In genomic region chr10:13018171-13018570, GRCh38 we compare ENCODE assay signal across 18 cellular contexts. TPM values are rescaled to one million over a fixed set of nuclear protein-coding genes. Genes with fewer than 3 reads are reported as not detected.
DNase-seq lines count a peak whose midpoint lies in the region; ATAC-seq and TF ChIP-seq lines count a peak whose summit lies in the region.
"Had no signal": no experiment of that assay in that cellular context is flagged by ENCODE, and none has a peak within 500 bp of the region (broad histone marks: within the 10 kb centered on the region; RNA-seq: fewer than 3 reads in every experiment).

No MANE protein-coding gene starts in this region.

- H3K4me3 ChIP-seq in mammary epithelial cell (replicated peaks in 1 of 3; ENCODE audit: insufficient read depth in 1 of 3, low read depth in 2 of 3, low read length in 3 of 3) (no peak overlapping the region), choroid plexus epithelial cell (ENCODE audit: low read depth, low read length) (no peak overlapping the region)
- H3K4me3 ChIP-seq: GM12878, Peyer's patch had no signal

- H3K79me2 ChIP-seq in mammary epithelial cell (ENCODE audit: insufficient read depth, low read length): no peaks in the 10 kb centered on the region

- H2AFZ ChIP-seq in mammary epithelial cell (ENCODE audit: low read depth, low read length): no peak overlapping the region

- H3K4me1 Mint-ChIP-seq in MCF 10A (ENCODE audit: insufficient read depth, unreplicated experiment) (no peaks in the 10 kb centered on the region), T-helper 17 cell (no peaks in the 10 kb centered on the region)

- H3K36me3 Mint-ChIP-seq in MCF 10A (ENCODE audit: insufficient read depth, unreplicated experiment) (no peaks in the 10 kb centered on the region), T-helper 17 cell (ENCODE audit: low read depth) (no peaks in the 10 kb centered on the region)

- H3K27ac Mint-ChIP-seq in MCF 10A (ENCODE audit: low read depth, unreplicated experiment) (no peak overlapping the region), T-helper 17 cell (no peak overlapping the region)
- H3K27ac Mint-ChIP-seq: H9 had no signal

- H3K9me3 ChIP-seq in mammary epithelial cell (replicated peaks; ENCODE audit: insufficient read depth, low read length) (no peaks in the 10 kb centered on the region), T-helper 17 cell (ENCODE audit: control insufficient read depth, low read length, poor library complexity, severe bottlenecking) (no peaks in the 10 kb centered on the region)

- H3K36me3 ChIP-seq in mammary epithelial cell (ENCODE audit: insufficient read depth, low read length): no peaks in the 10 kb centered on the region
- H3K36me3 ChIP-seq: Peyer's patch had no signal

- in situ Hi-C loops in mammary epithelial cell (cut with MboI; ENCODE audit: low sequenced_read_pairs in 2 of 2): no loop called here

- intact Hi-C loops in mammary epithelial cell (cut with micrococcal nuclease) (no loop called here), MCF 10A (cut with micrococcal nuclease) (no loop called here)

- H3K4me2 ChIP-seq in mammary epithelial cell (ENCODE audit: insufficient read depth, low read depth, low read length): no peak overlapping the region

- no peak overlapping the region for H3K27ac ChIP-seq in mammary epithelial cell (ENCODE audit: insufficient read depth, low read depth, low read length)
- H3K27ac ChIP-seq: 22Rv1, C4-2B, Peyer's patch had no signal

- 58% methylated on average over 3 of the region's 3 CpGs for WGBS in mammary epithelial cell (ENCODE audit: low coverage, missing lambda C conversion rate)

- peaks cover 17% of the 10 kb centered on the region for H3K27me3 Mint-ChIP-seq in MCF 10A (ENCODE audit: insufficient read depth, unreplicated experiment)
- peaks cover 34% of the 10 kb centered on the region for H3K27me3 Mint-ChIP-seq in T-helper 17 cell

- no peak for TF ChIP-seq CTCF in mammary epithelial cell (conservative IDR thresholded peaks at IDR 0.05 in 1 of 2, IDR thresholded peaks at IDR 0.05 in 1 of 2; ENCODE audit: extremely low read depth in 1 of 2, insufficient read depth in 1 of 2, low read depth in 1 of 2, low read length in 2 of 2)
- no peak for TF ChIP-seq CTCF in MCF 10A (IDR thresholded peaks at IDR 0.05; ENCODE audit: unreplicated experiment)
- no peak for TF ChIP-seq CTCF in choroid plexus epithelial cell (conservative IDR thresholded peaks at IDR 0.05; ENCODE audit: low read depth, low read length)

- no TSS peak for BruUV-seq in mammary epithelial cell (replicated peaks; lab: Mats Ljungman, UMichigan)
- no TSS peak for BruUV-seq in MCF 10A (replicated peaks; lab: Mats Ljungman, UMichigan)

- no peak overlapping the region for H3K9ac ChIP-seq in mammary epithelial cell (ENCODE audit: insufficient read depth, low read length)

- CTCF ChIA-PET in mammary epithelial cell (lab: Charles Lee; ENCODE audit: low non-redundant PET): no interaction called here
- CTCF ChIA-PET in MCF 10A (lab: Yijun Ruan, JAX): interaction anchor here (0.7 kb wide), 1 partner anchor 38 kb away, joined by 3 read pairs; no protein-coding TSS in a partner anchor

- dilution Hi-C loops in mammary epithelial cell (cut with HindIII; ENCODE audit: low sequenced_read_pairs): no loop called here

- H3K27me3 ChIP-seq in mammary epithelial cell (ENCODE audit: insufficient read depth, low read length): no peaks in the 10 kb centered on the region
- H3K27me3 ChIP-seq: Peyer's patch had no signal

- POLR2A ChIA-PET in MCF 10A (lab: Yijun Ruan, JAX): no interaction called here

- H3K9me3 Mint-ChIP-seq in MCF 10A (ENCODE audit: unreplicated experiment): no peaks in the 10 kb centered on the region

- no peaks in the 10 kb centered on the region for H4K20me1 ChIP-seq in mammary epithelial cell (ENCODE audit: insufficient read depth, low read length)

- no peaks in the 10 kb centered on the region for H3K4me1 ChIP-seq in mammary epithelial cell (ENCODE audit: insufficient read depth, low read length)
- H3K4me1 ChIP-seq: Peyer's patch had no signal

- H3K4me3 Mint-ChIP-seq in MCF 10A (ENCODE audit: unreplicated experiment) (no peak overlapping the region), T-helper 17 cell (no peak overlapping the region)
- H3K4me3 Mint-ChIP-seq: H9 had no signal

- peak; percentile 10 for DNase-seq in mammary epithelial cell
- DNase-seq in MCF 10A (ENCODE audit: unreplicated experiment): no peak
- peak; percentile 75 for DNase-seq in choroid plexus epithelial cell (ENCODE audit: low read depth)
- peak; percentile 31 for DNase-seq in left kidney (ENCODE audit: low read depth, low spot score)
- no peak for DNase-seq in HuH-7 (ENCODE audit: low spot score)
- DNase-seq in 8988T: no peak
- DNase-seq in stimulated activated CD4-positive, alpha-beta T cell treated with anti-CD3 and anti-CD28 coated beads, Interleukin-2, amount 100 ng/mL, for 48 hours: no peak
- no peak for DNase-seq in T-helper 17 cell
- DNase-seq: H9, NCI-H1436 treated with DMSO at 0.1 percent for 48 hours, NCI-H446, NCI-H774, Peyer's patch, SHP77 had no signal

- ATAC-seq in T-helper 17 cell: no peak
- ATAC-seq: GM12878, SK-N-SH treated with all-trans-retinoic acid at 6 μM for 48 hours had no signal

RNA-seq across cellular contexts. Expression of gene CCDC3, which starts 16.7 kb away (rescaled TPM):
- total RNA-seq in mammary epithelial cell (1 to 10 TPM; 3.7 to 7.7 TPM), MCF 10A (2022) (0.10 TPM in 1 of 2 replicates, not detected in the other), T-helper 17 cell (under 1 TPM in 1 of 2 donors, not detected in 1; 0.99 TPM)
- polyA plus RNA-seq in mammary epithelial cell: 0.40 TPM
- 0.16 TPM for polyA minus RNA-seq in mammary epithelial cell
- polyA plus RNA-seq: GM12878 had no signal

Comparison
In these comparisons a context has a peak if more than half of its experiments do, and no peak if none do; other contexts are left out.
1. DNase-seq: peak in mammary epithelial cell (single experiment), choroid plexus epithelial cell (single experiment) and left kidney (single experiment); none in MCF 10A (single experiment), HuH-7 (single experiment), 8988T (single experiment), stimulated activated CD4-positive, alpha-beta T cell treated with anti-CD3 and anti-CD28 coated beads, Interleukin-2, amount 100 ng/mL, for 48 hours (0 of 2) and T-helper 17 cell (0 of 3).